In the genomic region with DNA sequence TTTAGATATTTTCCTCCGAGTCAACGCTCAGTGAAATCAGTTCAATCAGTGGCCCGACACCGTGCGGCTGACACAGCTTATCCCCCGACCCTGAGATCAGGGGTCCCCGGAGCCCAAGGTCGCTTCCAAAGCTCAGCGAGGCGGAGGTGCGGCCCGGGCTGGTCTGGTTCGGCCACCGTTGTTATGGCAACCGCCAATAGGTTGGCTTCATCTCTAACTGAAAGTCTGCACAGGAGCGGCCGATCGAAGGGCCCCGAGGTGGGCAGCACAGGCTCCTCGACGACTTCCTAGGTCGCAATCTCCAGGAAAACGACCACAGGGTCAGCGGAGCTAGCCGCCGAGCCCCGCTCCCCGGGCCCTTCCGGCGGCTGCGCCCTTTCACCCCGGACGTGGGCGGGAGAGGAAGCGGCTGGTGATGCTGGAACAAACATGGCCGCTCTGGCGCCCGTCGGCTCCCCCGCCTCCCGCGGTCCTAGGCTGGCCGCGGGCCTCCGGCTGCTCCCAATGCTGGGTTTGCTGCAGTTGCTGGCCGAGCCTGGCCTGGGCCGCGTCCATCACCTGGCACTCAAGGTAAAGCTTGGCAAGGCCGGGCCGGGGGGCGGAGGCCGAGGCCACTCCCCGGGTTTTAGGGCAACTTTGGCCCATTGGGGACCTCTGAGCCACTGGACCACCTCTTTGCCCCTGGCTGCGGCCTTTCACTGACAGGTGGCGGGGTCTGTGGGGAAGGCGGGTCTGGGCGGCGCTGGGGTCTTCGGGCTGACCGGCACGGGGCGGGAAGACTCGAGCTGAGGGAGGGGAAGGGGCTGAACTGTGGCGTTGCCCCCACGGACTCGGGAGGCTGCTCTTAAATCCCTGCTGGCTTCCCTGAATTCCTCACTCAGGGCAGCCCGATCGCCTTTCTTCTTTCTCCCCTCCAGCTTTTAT, we compare ENCODE assay signal across 1 cellular context.
TF ChIP-seq lines count a peak whose summit lies in the region.

Gene GPR107, plus strand, starts transcription at position 403 of the 924 bp plus-strand sequence. Its CDS starts 27 bp downstream, at position 430.

TF ChIP-seq in HepG2, 621 proteins besides CTCF, POLR2A, EP300 and RAD21 (continued from another document and continues in another):
- TF ChIP-seq, protein P1, sequence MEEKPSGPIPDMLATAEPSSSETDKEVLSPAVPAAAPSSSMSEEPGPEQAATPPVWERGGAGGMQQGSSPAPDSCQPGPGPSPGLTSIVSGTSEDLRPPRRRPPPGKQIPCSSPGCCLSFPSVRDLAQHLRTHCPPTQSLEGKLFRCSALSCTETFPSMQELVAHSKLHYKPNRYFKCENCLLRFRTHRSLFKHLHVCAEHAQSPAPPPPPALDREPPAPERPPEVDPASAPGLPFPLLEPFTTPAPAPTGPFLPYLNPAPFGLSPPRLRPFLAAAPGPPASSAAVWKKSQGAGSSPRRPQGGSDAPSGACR (CRISPR knock-in tag; IDR thresholded peaks at IDR 0.05), result peak; percentile 51; the same call in 1 of the 2 replicates
- TF ChIP-seq ZSCAN30 (CRISPR knock-in tag; IDR thresholded peaks at IDR 0.05) (no peak), CCDC6 (CRISPR knock-in tag; IDR thresholded peaks at IDR 0.05) (no peak), SP1 (IDR thresholded peaks at IDR 0.05) (no peak), SP1 (CRISPR knock-in tag; IDR thresholded peaks at IDR 0.05) (0 out of 2 replicates have a peak, but pooled peaks have one; percentile 18), GPN1 (CRISPR knock-in tag; IDR thresholded peaks at IDR 0.05; ENCODE audit: borderline replicate concordance) (no peak), TARDBP (CRISPR knock-in tag; IDR thresholded peaks at IDR 0.05) (no peak), ZNF274 (CRISPR knock-in tag; IDR thresholded peaks at IDR 0.05) (peak; percentile 78; the same call in 1 of the 2 replicates), ZNF230 (CRISPR knock-in tag; IDR thresholded peaks at IDR 0.05) (no peak; the same call in 1 of the 2 replicates), NFAT5 (CRISPR knock-in tag; IDR thresholded peaks at IDR 0.05) (no peak), NAIF1 (CRISPR knock-in tag; IDR thresholded peaks at IDR 0.05; ENCODE audit: borderline replicate concordance) (peak; percentile 72), ZHX2 (IDR thresholded peaks at IDR 0.05; ENCODE audit: low read depth) (peak; percentile 42; the same call in 1 of the 2 replicates), ZHX2 (CRISPR knock-in tag; IDR thresholded peaks at IDR 0.05; ENCODE audit: borderline replicate concordance) (no peak; the same call in 1 of the 2 replicates), THYN1 (CRISPR knock-in tag; IDR thresholded peaks at IDR 0.05; ENCODE audit: borderline replicate concordance, low read depth) (no peak), TCF12 (IDR thresholded peaks at IDR 0.05) (no peak), TCF12 (CRISPR knock-in tag; IDR thresholded peaks at IDR 0.05) (peak; percentile 42; the same call in 1 of the 2 replicates), ELF4 (CRISPR knock-in tag; IDR thresholded peaks at IDR 0.05; ENCODE audit: borderline replicate concordance) (no peak), ZNF552 (CRISPR knock-in tag; IDR thresholded peaks at IDR 0.05; ENCODE audit: borderline replicate concordance) (peak; percentile 49; the same call in 1 of the 2 replicates), ZBTB14 (CRISPR knock-in tag; IDR thresholded peaks at IDR 0.05) (no peak), TMF1 (CRISPR knock-in tag; IDR thresholded peaks at IDR 0.05; ENCODE audit: low read depth) (0 out of 2 replicates have a peak, but pooled peaks have one; percentile 8), HHEX (CRISPR knock-in tag; IDR thresholded peaks at IDR 0.05) (no peak), ZNF276 (CRISPR knock-in tag; IDR thresholded peaks at IDR 0.05; ENCODE audit: low read depth) (peak; percentile 51), PPARG (CRISPR knock-in tag; conservative IDR thresholded peaks at IDR 0.05) (peak; percentile 64), U2AF2 (IDR thresholded peaks at IDR 0.05; ENCODE audit: low read depth, low read length) (peak; percentile 77; the same call in 1 of the 2 replicates), NFRKB (IDR thresholded peaks at IDR 0.05) (0 out of 2 replicates have a peak, but pooled peaks have one; percentile 46), ZFAT (CRISPR knock-in tag; conservative IDR thresholded peaks at IDR 0.05) (no peak)
- TF ChIP-seq, protein P2, sequence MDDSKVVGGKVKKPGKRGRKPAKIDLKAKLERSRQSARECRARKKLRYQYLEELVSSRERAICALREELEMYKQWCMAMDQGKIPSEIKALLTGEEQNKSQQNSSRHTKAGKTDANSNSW (CRISPR knock-in tag; IDR thresholded peaks at IDR 0.05; ENCODE audit: borderline replicate concordance), result no peak
- TF ChIP-seq, protein P3, sequence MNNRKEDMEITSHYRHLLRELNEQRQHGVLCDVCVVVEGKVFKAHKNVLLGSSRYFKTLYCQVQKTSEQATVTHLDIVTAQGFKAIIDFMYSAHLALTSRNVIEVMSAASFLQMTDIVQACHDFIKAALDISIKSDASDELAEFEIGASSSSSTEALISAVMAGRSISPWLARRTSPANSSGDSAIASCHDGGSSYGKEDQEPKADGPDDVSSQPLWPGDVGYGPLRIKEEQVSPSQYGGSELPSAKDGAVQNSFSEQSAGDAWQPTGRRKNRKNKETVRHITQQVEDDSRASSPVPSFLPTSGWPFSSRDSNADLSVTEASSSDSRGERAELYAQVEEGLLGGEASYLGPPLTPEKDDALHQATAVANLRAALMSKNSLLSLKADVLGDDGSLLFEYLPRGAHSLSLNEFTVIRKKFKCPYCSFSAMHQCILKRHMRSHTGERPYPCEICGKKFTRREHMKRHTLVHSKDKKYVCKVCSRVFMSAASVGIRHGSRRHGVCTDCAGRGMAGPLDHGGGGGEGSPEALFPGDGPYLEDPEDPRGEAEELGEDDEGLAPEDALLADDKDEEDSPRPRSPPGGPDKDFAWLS (CRISPR knock-in tag; IDR thresholded peaks at IDR 0.05; ENCODE audit: borderline replicate concordance), result no peak
- TF ChIP-seq, protein P4, sequence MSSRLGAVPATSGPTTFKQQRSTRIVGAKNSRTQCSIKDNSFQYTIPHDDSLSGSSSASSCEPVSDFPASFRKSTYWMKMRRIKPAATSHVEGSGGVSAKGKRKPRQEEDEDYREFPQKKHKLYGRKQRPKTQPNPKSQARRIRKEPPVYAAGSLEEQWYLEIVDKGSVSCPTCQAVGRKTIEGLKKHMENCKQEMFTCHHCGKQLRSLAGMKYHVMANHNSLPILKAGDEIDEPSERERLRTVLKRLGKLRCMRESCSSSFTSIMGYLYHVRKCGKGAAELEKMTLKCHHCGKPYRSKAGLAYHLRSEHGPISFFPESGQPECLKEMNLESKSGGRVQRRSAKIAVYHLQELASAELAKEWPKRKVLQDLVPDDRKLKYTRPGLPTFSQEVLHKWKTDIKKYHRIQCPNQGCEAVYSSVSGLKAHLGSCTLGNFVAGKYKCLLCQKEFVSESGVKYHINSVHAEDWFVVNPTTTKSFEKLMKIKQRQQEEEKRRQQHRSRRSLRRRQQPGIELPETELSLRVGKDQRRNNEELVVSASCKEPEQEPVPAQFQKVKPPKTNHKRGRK (CRISPR knock-in tag; IDR thresholded peaks at IDR 0.05), result no peak
